9 cellular contexts compared by ENCODE assay signal in genomic region chr6:149646599-149646998, GRCh38. TPM values are rescaled to one million over a fixed set of nuclear protein-coding genes. Genes with fewer than 3 reads are reported as not detected.
DNase-seq lines count a peak whose midpoint lies in the region; ATAC-seq and TF ChIP-seq lines count a peak whose summit lies in the region.
"Had no signal": no experiment of that assay in that cellular context is flagged by ENCODE, and none has a peak within 500 bp of the region (broad histone marks: within the 10 kb centered on the region; RNA-seq: fewer than 3 reads in every experiment).

No MANE protein-coding gene starts in this region.

- H3K4me3 ChIP-seq in SJCRH30: peak overlapping the region; percentile 79
- peak overlapping the region; percentile 90 for H3K4me3 ChIP-seq in epithelial cell of proximal tubule (ENCODE audit: low read depth, low read length)
- H3K4me3 ChIP-seq in psoas muscle: peak overlapping the region; percentile 83

- H3K4me1 ChIP-seq in SJCRH30: peaks cover 7% of the 10 kb centered on the region; the same call in 1 of the 2 replicates
- peaks cover 18% of the 10 kb centered on the region for H3K4me1 ChIP-seq in psoas muscle

- 0 out of 2 replicates have a peak, but pooled peaks cover 6% of the 10 kb centered on the region for H3K36me3 ChIP-seq in SJCRH30
- H3K36me3 ChIP-seq in psoas muscle (ENCODE audit: insufficient read depth in 1 of 2, low read depth in 1 of 2): no peaks in the 10 kb centered on the region

- DNase-seq in T-helper 1 cell: no peak
- DNase-seq in SJCRH30: no peak
- DNase-seq in epithelial cell of proximal tubule (ENCODE audit: low read depth): no peak
- no peak for DNase-seq in psoas muscle
- DNase-seq in SW 1271 (lab: John Stamatoyannopoulos, UW): no peak
- no peak for DNase-seq in activated effector memory CD4-positive, alpha-beta T cell treated with anti-CD3 and anti-CD28 coated beads, Interleukin-2, amount 50 U/mL, for 16 hours
- DNase-seq: NCI-H748 treated with DMSO at 0.1 percent for 48 hours had no signal

- H3K27ac Mint-ChIP-seq in T-helper 1 cell treated with Interleukin-12 subunit alpha and Interleukin-12 subunit beta and Interleukin-4 antibody, amounts not matched to agents 30 μg/mL and 1 μg/mL, for 36 hours: no peak overlapping the region

- peaks cover 22% of the 10 kb centered on the region for H3K4me1 Mint-ChIP-seq in T-helper 1 cell treated with Interleukin-12 subunit alpha and Interleukin-12 subunit beta and Interleukin-4 antibody, amounts not matched to agents 30 μg/mL and 1 μg/mL, for 36 hours (ENCODE audit: low read depth)

- H3K27ac ChIP-seq in SJCRH30 (peak overlapping the region; percentile 41), psoas muscle (peak overlapping the region; percentile 92)

- H3K36me3 Mint-ChIP-seq in T-helper 1 cell treated with Interleukin-12 subunit alpha and Interleukin-12 subunit beta and Interleukin-4 antibody, amounts not matched to agents 30 μg/mL and 1 μg/mL, for 36 hours (ENCODE audit: low read depth): peaks cover 5% of the 10 kb centered on the region

- TF ChIP-seq CTCF in epithelial cell of proximal tubule (conservative IDR thresholded peaks at IDR 0.05; ENCODE audit: low read depth, low read length) (no peak), psoas muscle (IDR thresholded peaks at IDR 0.05) (no peak)

- intact Hi-C loops in psoas muscle (cut with DNase I): loop anchor here in 1 of 2 donors (5.0 kb wide), 3 partner anchors 36 to 79 kb away; partner anchors contain the start of genes GINM1 and LATS1

- H3K9me3 ChIP-seq in SJCRH30 (replicated peaks) (no peaks in the 10 kb centered on the region), psoas muscle (no peaks in the 10 kb centered on the region)

- no peaks in the 10 kb centered on the region for H3K9me3 Mint-ChIP-seq in T-helper 1 cell treated with Interleukin-12 subunit alpha and Interleukin-12 subunit beta and Interleukin-4 antibody, amounts not matched to agents 30 μg/mL and 1 μg/mL, for 36 hours

- no peaks in the 10 kb centered on the region for H3K27me3 Mint-ChIP-seq in T-helper 1 cell treated with Interleukin-12 subunit alpha and Interleukin-12 subunit beta and Interleukin-4 antibody, amounts not matched to agents 30 μg/mL and 1 μg/mL, for 36 hours (ENCODE audit: low read depth)

- 79 to 91% (median 82%) methylated on average over 3 of the region's 3 CpGs for WGBS in psoas muscle, 3 donors

- H3K4me3 Mint-ChIP-seq in T-helper 1 cell treated with Interleukin-12 subunit alpha and Interleukin-12 subunit beta and Interleukin-4 antibody, amounts not matched to agents 30 μg/mL and 1 μg/mL, for 36 hours: peak overlapping the region; percentile 84

- H3K27me3 ChIP-seq in SJCRH30 (no peaks in the 10 kb centered on the region), psoas muscle (ENCODE audit: insufficient read depth in 3 of 3, low read length in 2 of 3) (no peaks in the 10 kb centered on the region)

- ATAC-seq in psoas muscle (no peak), GM18907 (IDR thresholded peaks at IDR 0.05; ENCODE audit: unreplicated experiment) (no peak)

RNA-seq across cellular contexts. Expression of gene KATNA1, which starts 1.9 kb away (rescaled TPM):
- 32.9 and 39.7 TPM in 2 replicates for total RNA-seq in SJCRH30 (2014; rRNA removed; shearing (Covaris generic))
- total RNA-seq in epithelial cell of proximal tubule (16.3 and 17.7 TPM in 2 replicates), psoas muscle (10 to 100 TPM; 10.7 to 24.5 (median 16.4) TPM)
- 10 to 100 TPM; 19.2 to 30.1 (median 29.1) TPM for polyA plus RNA-seq in psoas muscle
